Comparison of ENCODE assay signal across 18 cellular contexts in genomic region chr21:42578034-42578433, GRCh38.
"Had no signal": no experiment of that assay in that cellular context is flagged by ENCODE, and none has a peak within 500 bp of the region (broad histone marks: within the 10 kb centered on the region; RNA-seq: fewer than 3 reads in every experiment).

No MANE protein-coding gene starts in this region.

- H3K9me3 Mint-ChIP-seq: central memory CD8-positive, alpha-beta T cell had no signal

- DNase-seq: activated CD4-positive, alpha-beta T cell treated with anti-CD3 and anti-CD28 coated beads, Interleukin-2, amount 50 U/mL, for 4 hours; activated naive CD4-positive, alpha-beta T cell treated with Interleukin-2 at 50 U/mL for 16 hours; brain microvascular endothelial cell; erythroblast; heart right ventricle; immature natural killer cell; nephron progenitor cell; occipital lobe; trophoblast cell had no signal

- H3K4me1 ChIP-seq: right atrium auricular region had no signal

- H3K27ac ChIP-seq: brain microvascular endothelial cell, coronary artery, heart right ventricle, right atrium auricular region, SK-N-MC had no signal

- H3K27me3 Mint-ChIP-seq: central memory CD8-positive, alpha-beta T cell; progenitor cell of endocrine pancreas; stimulated activated naive CD8-positive, alpha-beta T cell treated with anti-CD3 and anti-CD28 coated beads, Interleukin-15, Interleukin-2, amounts not matched to agents 100 ng/mL and 50 ng/mL, for 24 hours had no signal

- H3K27me3 ChIP-seq: heart right ventricle, right atrium auricular region had no signal

- H3K4me1 Mint-ChIP-seq: central memory CD8-positive, alpha-beta T cell; immature natural killer cell; mesothelial cell of epicardium had no signal

- H3K4me3 ChIP-seq: coronary artery, heart right ventricle, lung, right atrium auricular region, SK-N-MC had no signal

- H3K36me3 ChIP-seq: brain microvascular endothelial cell, right atrium auricular region had no signal

- H3K4me3 Mint-ChIP-seq: activated T-helper 1 cell treated with anti-CD3 and anti-CD28 coated beads, Interleukin-12 subunit alpha, Interleukin-12 subunit beta, Interleukin-2, Interleukin-4 antibody, amounts not matched to agents 30 ng/mL and 10 ng/mL and 1 ng/mL, durations not matched to agents 14 hours and 24 hours and 36 hours; central memory CD8-positive, alpha-beta T cell; immature natural killer cell; mesothelial cell of epicardium; nephron progenitor cell; stimulated activated naive CD8-positive, alpha-beta T cell treated with anti-CD3 and anti-CD28 coated beads, Interleukin-15, Interleukin-2, amounts not matched to agents 100 ng/mL and 50 ng/mL, for 24 hours had no signal

- H3K27ac Mint-ChIP-seq: activated T-helper 1 cell treated with anti-CD3 and anti-CD28 coated beads, Interleukin-12 subunit alpha, Interleukin-12 subunit beta, Interleukin-2, Interleukin-4 antibody, amounts not matched to agents 30 ng/mL and 10 ng/mL and 1 ng/mL, durations not matched to agents 14 hours and 24 hours and 36 hours; mesothelial cell of epicardium; nephron progenitor cell; progenitor cell of endocrine pancreas; stimulated activated naive CD8-positive, alpha-beta T cell treated with anti-CD3 and anti-CD28 coated beads, Interleukin-15, Interleukin-2, amounts not matched to agents 100 ng/mL and 50 ng/mL, for 24 hours had no signal
